Comparison of ENCODE assay signal across 8 cellular contexts in the genomic region with DNA sequence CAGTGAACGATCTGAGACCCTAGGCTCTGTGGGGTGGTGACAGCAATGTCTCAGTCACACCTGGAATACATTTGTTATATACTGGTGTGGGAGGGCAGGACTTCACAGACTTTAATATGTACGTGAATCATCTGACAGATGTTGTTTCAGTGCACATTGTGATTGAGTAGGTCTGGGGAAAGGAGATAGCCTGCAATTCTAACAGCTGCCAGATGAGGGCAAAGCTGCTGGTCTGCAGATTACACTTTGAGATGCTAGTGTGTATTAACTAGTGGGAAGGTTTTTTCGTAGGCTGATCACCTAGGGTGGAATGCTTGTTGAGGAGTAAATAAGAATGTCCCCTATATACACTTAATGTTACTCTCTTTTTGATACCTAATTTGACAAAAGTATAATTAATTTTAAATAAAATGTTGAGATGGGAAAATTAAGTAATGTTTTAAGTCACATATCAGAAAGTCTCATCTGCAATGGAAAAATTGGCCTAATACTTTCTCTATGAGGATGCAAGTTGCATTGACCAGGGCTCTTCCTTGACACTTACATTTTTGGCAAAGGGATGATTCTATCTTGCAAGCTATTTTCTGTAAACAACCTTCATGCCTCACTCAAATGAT.
A peak's percentile ranks its signal among the peaks of the same experiment; 100 is the strongest.
DNase-seq lines count a peak whose midpoint lies in the region; ATAC-seq and TF ChIP-seq lines count a peak whose summit lies in the region.

No MANE protein-coding gene starts in this region.

- no peaks in the 10 kb centered on the region for H3K27me3 Mint-ChIP-seq in activated CD4-positive, alpha-beta T cell treated with anti-CD3 and anti-CD28 coated beads, Interleukin-2, amount 10 ng/mL, durations not matched to agents 24 days and 14 days

- no peaks in the 10 kb centered on the region for H3K9me3 Mint-ChIP-seq in activated CD4-positive, alpha-beta T cell treated with anti-CD3 and anti-CD28 coated beads, Interleukin-2, amount 10 ng/mL, durations not matched to agents 24 days and 14 days

- intact Hi-C loops in activated CD4-positive, alpha-beta T cell treated with anti-CD3 and anti-CD28 coated beads, Interleukin-2, amount 10 ng/mL, durations not matched to agents 24 days and 14 days (cut with micrococcal nuclease) = loop anchor here (1.0 kb wide), 1 partner anchor 371 kb away; no protein-coding TSS in a partner anchor
- intact Hi-C loops in sciatic nerve (cut with DNase I) = no loop called here

- H3K4me1 Mint-ChIP-seq in activated CD4-positive, alpha-beta T cell treated with anti-CD3 and anti-CD28 coated beads, Interleukin-2, amount 10 ng/mL, durations not matched to agents 24 days and 14 days = no peaks in the 10 kb centered on the region

- DNase-seq in activated CD4-positive, alpha-beta T cell treated with anti-CD3 and anti-CD28 coated beads, Interleukin-2, amount 10 ng/mL, durations not matched to agents 24 days and 14 days = peak; percentile 63
- no peak for DNase-seq in activated CD4-positive, alpha-beta T cell treated with anti-CD3 and anti-CD28 coated beads, Interleukin-2, amount 50 U/mL, for 1 hour
- DNase-seq in HT1080 (ENCODE audit: low read depth) (peak; percentile 48), RPMI8226 (peak; percentile 21), foreskin fibroblast (peak; percentile 14 to 44), sciatic nerve (ENCODE audit: low spot score) (no peak), cerebellar nuclear complex (lab: John Stamatoyannopoulos, UW) (no peak)

- peak; percentile 87 for ATAC-seq in GM21619 (IDR thresholded peaks at IDR 0.05; ENCODE audit: unreplicated experiment)
- peak; percentile 45 for ATAC-seq in sciatic nerve

- TF ChIP-seq CTCF in foreskin fibroblast (IDR thresholded peaks at IDR 0.05; ENCODE audit: low read depth, low read length) = peak; percentile 73

- no peak overlapping the region for H3K4me3 Mint-ChIP-seq in activated CD4-positive, alpha-beta T cell treated with anti-CD3 and anti-CD28 coated beads, Interleukin-2, amount 10 ng/mL, durations not matched to agents 24 days and 14 days

- H3K27ac Mint-ChIP-seq in activated CD4-positive, alpha-beta T cell treated with anti-CD3 and anti-CD28 coated beads, Interleukin-2, amount 10 ng/mL, durations not matched to agents 24 days and 14 days = no peak overlapping the region

- H3K36me3 Mint-ChIP-seq in activated CD4-positive, alpha-beta T cell treated with anti-CD3 and anti-CD28 coated beads, Interleukin-2, amount 10 ng/mL, durations not matched to agents 24 days and 14 days (ENCODE audit: low read depth) = no peaks in the 10 kb centered on the region

- no peak overlapping the region for H3K4me3 ChIP-seq in foreskin fibroblast (ENCODE audit: low read depth in 1 of 2, low read length in 2 of 2)

Comparison
In these comparisons a context has a peak if more than half of its experiments do, and no peak if none do; other contexts are left out.
1. DNase-seq: peak in activated CD4-positive, alpha-beta T cell treated with anti-CD3 and anti-CD28 coated beads, Interleukin-2, amount 10 ng/mL, durations not matched to agents 24 days and 14 days (single experiment), HT1080 (single experiment), RPMI8226 (single experiment) and foreskin fibroblast (2 of 2); none in activated CD4-positive, alpha-beta T cell treated with anti-CD3 and anti-CD28 coated beads, Interleukin-2, amount 50 U/mL, for 1 hour (single experiment), sciatic nerve (single experiment) and cerebellar nuclear complex (0 of 2).